Comparison of ENCODE assay signal across 8 cellular contexts in genomic region chr17:40443196-40443987, GRCh38. TPM values are rescaled to one million over a fixed set of nuclear protein-coding genes. Genes with fewer than 3 reads are reported as not detected.
DNase-seq lines count a peak whose midpoint lies in the region; ATAC-seq and TF ChIP-seq lines count a peak whose summit lies in the region.

Gene IGFBP4, plus strand, starts transcription at chr17:40443450. Its CDS starts 286 bp downstream, at chr17:40443736.

- H3K4me1 Mint-ChIP-seq in CD14-positive monocyte = peaks cover 35% of the 10 kb centered on the region
- H3K4me1 Mint-ChIP-seq in stimulated activated memory B cell treated with anti-CD40 and anti-IgM and Interleukin-4, amounts not matched to agents 10 μg/mL and 1 μg/mL and 100 μg/mL, for 72 hours = peaks cover 26% of the 10 kb centered on the region

- H3K27me3 Mint-ChIP-seq in CD14-positive monocyte (ENCODE audit: low read depth in 3 of 3) = peaks cover 26 to 51% (median 28%) of the 10 kb centered on the region in 3 donors
- H3K27me3 Mint-ChIP-seq in stimulated activated memory B cell treated with anti-CD40 and anti-IgM and Interleukin-4, amounts not matched to agents 10 μg/mL and 1 μg/mL and 100 μg/mL, for 72 hours = no peaks in the 10 kb centered on the region

- in situ Hi-C loops in Panc1 (cut with HindIII; ENCODE audit: low pct_unique_long_range_greater_than_20kb, low sequenced_read_pairs) = no loop called here

- H3K4me3 Mint-ChIP-seq in CD14-positive monocyte = peak within 1 kb of the TSS; percentile 66 to 86
- peak within 1 kb of the TSS; percentile 80 for H3K4me3 Mint-ChIP-seq in stimulated activated memory B cell treated with anti-CD40 and anti-IgM and Interleukin-4, amounts not matched to agents 10 μg/mL and 1 μg/mL and 100 μg/mL, for 72 hours

- 1% methylated on average over 26 of the region's 98 CpGs; no CpG with 5 or more reads in 1 of the 2 donors for WGBS in esophagus squamous epithelium, 2 donors

- H3K4me3 ChIP-seq in Panc1 (ENCODE audit: low read depth in 2 of 2, low read length in 2 of 2) (peak within 1 kb of the TSS; percentile 41 to 63), esophagus squamous epithelium (peak within 1 kb of the TSS; percentile 59 to 90 (median 73)), muscle layer of duodenum (ENCODE audit: low read depth in 1 of 2, low read length in 2 of 2) (peak within 1 kb of the TSS; percentile 93 to 99)

- peak in 2 of 4 donors; percentile 81 to 82 for TF ChIP-seq POLR2A in esophagus squamous epithelium (IDR thresholded peaks at IDR 0.05)

- TF ChIP-seq CTCF in CD14-positive monocyte (IDR thresholded peaks at IDR 0.05) = peak; percentile 55
- TF ChIP-seq CTCF in Panc1 (IDR thresholded peaks at IDR 0.05) = peak; percentile 82
- peak in 3 of 6 experiments; percentile 7 to 51 (median 21) for TF ChIP-seq CTCF in esophagus squamous epithelium (IDR thresholded peaks at IDR 0.05)

- DNase-seq in CD14-positive monocyte (ENCODE audit: low spot score) (peak; percentile 58), HK-2 (ENCODE audit: unreplicated experiment) (peak; percentile 69), Panc1 (ENCODE audit: low read depth, low spot score) (no peak), activated T-helper 1 cell treated with Interleukin-2 at 50 U/mL for 16 hours (ENCODE audit: low read depth) (peak; percentile 55), esophagus squamous epithelium (lab: John Stamatoyannopoulos, UW) (no peak), GF-D8 (lab: John Stamatoyannopoulos, UW) (no peak)

- CTCF ChIA-PET in Panc1 (lab: Charles Lee) = interaction anchor here (0.6 to 2.9 kb wide), 5 partner anchors 26 to 115 kb away, joined by 5 to 17 read pairs (median 7); partner anchors contain the start of gene TOP2A

- no peaks in the 10 kb centered on the region for H3K9me3 ChIP-seq in Panc1 (ENCODE audit: control insufficient read depth, insufficient read depth, low read depth, low read length)
- H3K9me3 ChIP-seq in esophagus squamous epithelium = no peaks in the 10 kb centered on the region
- H3K9me3 ChIP-seq in muscle layer of duodenum (ENCODE audit: control insufficient read depth in 1 of 2, low read length in 2 of 2) = no peaks in the 10 kb centered on the region

- no TSS peak for BruUV-seq in Panc1 (replicated peaks; lab: Mats Ljungman, UMichigan)

- peak within 1 kb of the TSS in 2 of 7 donors; percentile 40 for H3K27ac Mint-ChIP-seq in CD14-positive monocyte
- peak within 1 kb of the TSS; percentile 10 for H3K27ac Mint-ChIP-seq in stimulated activated memory B cell treated with anti-CD40 and anti-IgM and Interleukin-4, amounts not matched to agents 10 μg/mL and 1 μg/mL and 100 μg/mL, for 72 hours

- ATAC-seq in Panc1 = peak; percentile 89
- ATAC-seq in stimulated activated memory B cell treated with anti-CD40 and anti-IgM and Interleukin-4, amounts not matched to agents 10 μg/mL and 1 μg/mL and 100 μg/mL, for 72 hours = peak; percentile 86

- H3K36me3 Mint-ChIP-seq in CD14-positive monocyte = peaks cover 0 to 2% of the 10 kb centered on the region in 2 donors
- H3K36me3 Mint-ChIP-seq in stimulated activated memory B cell treated with anti-CD40 and anti-IgM and Interleukin-4, amounts not matched to agents 10 μg/mL and 1 μg/mL and 100 μg/mL, for 72 hours = no peaks in the 10 kb centered on the region

- H3K27ac ChIP-seq in Panc1 (ENCODE audit: low read length) (peak within 1 kb of the TSS; percentile 58; the same call in 1 of the 2 replicates), esophagus squamous epithelium (peak within 1 kb of the TSS; percentile 89 to 99 (median 96)), muscle layer of duodenum (ENCODE audit: low read length) (peak within 1 kb of the TSS; percentile 92)

- intact Hi-C loops in CD14-positive monocyte (cut with micrococcal nuclease) = loop anchor here in 1 of 2 donors (5.0 kb wide), 1 partner anchor 89 kb away; no protein-coding TSS in a partner anchor
- intact Hi-C loops in Panc1 (cut with micrococcal nuclease; ENCODE audit: unreplicated experiment) = loop anchor here (5.0 kb wide), 1 partner anchor 34 kb away; no protein-coding TSS in a partner anchor
- intact Hi-C loops in esophagus squamous epithelium (cut with DNase I) = loop anchor here (5.0 kb wide), 2 partner anchors 89 to 114 kb away; no protein-coding TSS in a partner anchor

- no peaks in the 10 kb centered on the region for H3K9me3 Mint-ChIP-seq in CD14-positive monocyte
- no peaks in the 10 kb centered on the region for H3K9me3 Mint-ChIP-seq in stimulated activated memory B cell treated with anti-CD40 and anti-IgM and Interleukin-4, amounts not matched to agents 10 μg/mL and 1 μg/mL and 100 μg/mL, for 72 hours

- H3K36me3 ChIP-seq in Panc1 (ENCODE audit: control insufficient read depth, insufficient read depth, low read length) = no peaks in the 10 kb centered on the region
- H3K36me3 ChIP-seq in esophagus squamous epithelium = no peaks in the 10 kb centered on the region
- H3K36me3 ChIP-seq in muscle layer of duodenum (ENCODE audit: control insufficient read depth in 1 of 2, insufficient read depth in 2 of 2, low read length in 2 of 2) = peaks cover 0 to 4% of the 10 kb centered on the region in 2 donors

- POLR2A ChIA-PET in Panc1 (lab: Charles Lee) = interaction anchor here (0.7 kb wide), 1 partner anchor 11 kb away, joined by 3 read pairs; no protein-coding TSS in a partner anchor

- no peaks in the 10 kb centered on the region for H3K27me3 ChIP-seq in Panc1 (ENCODE audit: control insufficient read depth, insufficient read depth, low read length)
- no peaks in the 10 kb centered on the region for H3K27me3 ChIP-seq in esophagus squamous epithelium
- no peaks in the 10 kb centered on the region for H3K27me3 ChIP-seq in muscle layer of duodenum (ENCODE audit: low read depth, low read length)

- H3K4me1 ChIP-seq in Panc1 (ENCODE audit: control insufficient read depth, insufficient read depth, low read length) (peaks cover 11% of the 10 kb centered on the region), esophagus squamous epithelium (peaks cover 32 to 69% (median 39%) of the 10 kb centered on the region in 3 donors), muscle layer of duodenum (ENCODE audit: control insufficient read depth in 1 of 2, insufficient read depth in 2 of 2, low read length in 2 of 2) (peaks cover 10 to 40% of the 10 kb centered on the region in 2 donors)

RNA-seq across cellular contexts. Expression of gene IGFBP4, which starts in this region (rescaled TPM):
- polyA plus RNA-seq in CD14-positive monocyte = under 1 TPM in 1 of 2 donors, not detected in 1; 0.15 TPM
- total RNA-seq in Panc1 (2021; ENCODE audit: unreplicated experiment) (27.1 TPM), esophagus squamous epithelium (100 to 1,000 TPM in 1 of 4 donors, 10 to 100 TPM in 3; 27.1 to 154 (median 73.0) TPM)
- polyA plus RNA-seq in Panc1 (2012; ENCODE audit: insufficient read length) = 30.2 TPM

Comparison
In these comparisons a context has a peak if more than half of its experiments do, and no peak if none do; other contexts are left out.
1. Peak in DNase-seq in CD14-positive monocyte; RNA of the gene not detected or under 1 TPM.
2. DNase-seq: peak in HK-2 (single experiment) and activated T-helper 1 cell treated with Interleukin-2 at 50 U/mL for 16 hours (single experiment); none in Panc1 (single experiment), esophagus squamous epithelium (single experiment) and GF-D8 (single experiment).
3. Peak in every context shown above with its lines, with median percentiles within 50 percentile points of each other: H3K27ac ChIP-seq and H3K4me3 ChIP-seq.